23 cellular contexts compared by ENCODE assay signal in genomic region chr18:49745051-49746014, GRCh38.
A peak's percentile ranks its signal among the peaks of the same experiment; 100 is the strongest.
DNase-seq lines count a peak whose midpoint lies in the region; ATAC-seq, FAIRE-seq and TF ChIP-seq lines count a peak whose summit lies in the region.
"Had no signal": no experiment of that assay in that cellular context is flagged by ENCODE, and none has a peak within 500 bp of the region (broad histone marks: within the 10 kb centered on the region; RNA-seq: fewer than 3 reads in every experiment).

No MANE protein-coding gene starts in this region.

- DNase-seq in DMS 273 (lab: John Stamatoyannopoulos, UW; ENCODE audit: unreplicated experiment): peak; percentile 93
- DNase-seq in NCI-H146 treated with DMSO at 0.1 percent for 48 hours (lab: John Stamatoyannopoulos, UW; ENCODE audit: unreplicated experiment): peak; percentile 77
- peak; percentile 56 for DNase-seq in bronchial epithelial cell (ENCODE audit: low read depth)
- DNase-seq in mesenchymal stem cell: peak; percentile 24
- no peak for DNase-seq in NCI-H1092 (lab: John Stamatoyannopoulos, UW)
- DNase-seq in stimulated activated CD4-positive, alpha-beta T cell treated with anti-CD3 and anti-CD28 coated beads, Interleukin-2, amount 100 ng/mL, for 24 hours: no peak
- DNase-seq in activated naive CD4-positive, alpha-beta T cell treated with Interleukin-2 at 50 U/mL for 16 hours: no peak
- DNase-seq in pancreas: no peak
- DNase-seq: activated CD4-positive, alpha-beta T cell treated with anti-CD3 and anti-CD28 coated beads, Interleukin-2, amount 50 U/mL, for 4 hours; C1 segment of cervical spinal cord; Calu3; central memory CD4-positive, alpha-beta T cell; head of caudate nucleus; IMR-90; kidney glomerular epithelial cell; NCI-H1417 treated with DMSO at 0.1 percent for 48 hours; NCI-H526 treated with DMSO at 0.1 percent for 48 hours; small intestine; stimulated activated CD4-positive, alpha-beta T cell treated with anti-CD3 and anti-CD28 coated beads, Interleukin-1b, Interleukin-23, amount 100 ng/mL, for 48 hours had no signal

- no peak overlapping the region for H2AFZ ChIP-seq in mesenchymal stem cell (ENCODE audit: low read depth, low read length)

- no peaks in the 10 kb centered on the region for H3K79me1 ChIP-seq in mesenchymal stem cell (replicated peaks; ENCODE audit: low read length, poor library complexity, severe bottlenecking)

- no peak for ATAC-seq in pancreas
- ATAC-seq: GM12878, WTC11 had no signal

- intact Hi-C loops in pancreas (cut with DNase I): no loop called here

- H3K4me3 ChIP-seq in bronchial epithelial cell (ENCODE audit: low read depth, low read length): no peak overlapping the region
- H3K4me3 ChIP-seq in mesenchymal stem cell (ENCODE audit: insufficient read depth in 1 of 2, low read depth in 1 of 2, low read length in 2 of 2): peak overlapping the region in 1 of 2 experiments; percentile 21
- no peak overlapping the region for H3K4me3 ChIP-seq in pancreas
- H3K4me3 ChIP-seq: ascending aorta, GM12878, upper lobe of left lung had no signal

- no peak overlapping the region for H3K4ac ChIP-seq in mesenchymal stem cell (ENCODE audit: low read depth in 1 of 2, low read length in 2 of 2)

- H3K23ac ChIP-seq in mesenchymal stem cell (ENCODE audit: low read length in 2 of 2): no peak overlapping the region

- no peak overlapping the region for H3K4me2 ChIP-seq in mesenchymal stem cell (ENCODE audit: low read length, poor library complexity, severe bottlenecking)

- H4K91ac ChIP-seq in mesenchymal stem cell (ENCODE audit: low read length): no peak overlapping the region

- no peak overlapping the region for H2BK120ac ChIP-seq in mesenchymal stem cell (ENCODE audit: low read depth, low read length)

- peak; percentile 85 for FAIRE-seq in bronchial epithelial cell (lab: Jason Lieb, UNC)
- no peak for FAIRE-seq in pancreas (lab: Jason Lieb, UNC)
- FAIRE-seq: GM12878, small intestine had no signal

- H2AK5ac ChIP-seq in mesenchymal stem cell (ENCODE audit: low read length, severe bottlenecking): no peak overlapping the region

- H3K36me3 ChIP-seq in bronchial epithelial cell (ENCODE audit: control insufficient read depth, insufficient read depth, low read length): no peaks in the 10 kb centered on the region
- no peaks in the 10 kb centered on the region for H3K36me3 ChIP-seq in mesenchymal stem cell (ENCODE audit: control insufficient read depth in 1 of 2, insufficient read depth in 2 of 2, low read depth in 1 of 2, low read length in 2 of 2)
- H3K36me3 ChIP-seq in pancreas: no peaks in the 10 kb centered on the region
- H3K36me3 ChIP-seq: ascending aorta, upper lobe of left lung had no signal

- H3K9me3 ChIP-seq in mesenchymal stem cell (ENCODE audit: control insufficient read depth, low read length) (no peaks in the 10 kb centered on the region), pancreas (no peaks in the 10 kb centered on the region)
- H3K9me3 ChIP-seq: ascending aorta, upper lobe of left lung had no signal

- H3K27me3 ChIP-seq in bronchial epithelial cell (ENCODE audit: control insufficient read depth, insufficient read depth, low read length) (no peaks in the 10 kb centered on the region), mesenchymal stem cell (ENCODE audit: control insufficient read depth in 1 of 2, insufficient read depth in 1 of 2, low read length in 2 of 2) (peaks cover 0 to 3% of the 10 kb centered on the region in 2 experiments), pancreas (no peaks in the 10 kb centered on the region)
- H3K27me3 ChIP-seq: ascending aorta, upper lobe of left lung had no signal

- TF ChIP-seq CTCF in bronchial epithelial cell (IDR thresholded peaks at IDR 0.05; ENCODE audit: insufficient read depth, low read length, severe bottlenecking): no peak
- no peak for TF ChIP-seq CTCF in pancreas (IDR thresholded peaks at IDR 0.05)

- no peak overlapping the region for H3K9ac ChIP-seq in mesenchymal stem cell (ENCODE audit: low read length)

- no peak overlapping the region for H3K18ac ChIP-seq in mesenchymal stem cell (ENCODE audit: low read depth in 1 of 2, low read length in 2 of 2)

- H2BK12ac ChIP-seq in mesenchymal stem cell (ENCODE audit: low read length in 2 of 2): no peak overlapping the region

- H3K4me1 ChIP-seq in mesenchymal stem cell (ENCODE audit: control insufficient read depth, insufficient read depth, low read depth, low read length): peaks cover 1% of the 10 kb centered on the region
- no peaks in the 10 kb centered on the region for H3K4me1 ChIP-seq in pancreas
- H3K4me1 ChIP-seq: ascending aorta had no signal

- H3K14ac ChIP-seq in mesenchymal stem cell (ENCODE audit: low read length in 2 of 2): no peak overlapping the region

- H3K27ac ChIP-seq in mesenchymal stem cell (ENCODE audit: low read length, poor library complexity, severe bottlenecking) (no peak overlapping the region), pancreas (no peak overlapping the region)
- H3K27ac ChIP-seq: ascending aorta, upper lobe of left lung had no signal

- 95% methylated on average over 11 of the region's 11 CpGs for WGBS in mesenchymal stem cell
- 85 to 89% methylated on average over 11 of the region's 11 CpGs for WGBS in pancreas, 2 donors

- no peak overlapping the region for H2BK5ac ChIP-seq in mesenchymal stem cell (ENCODE audit: low read depth, low read length, poor library complexity, severe bottlenecking)

- H2BK15ac ChIP-seq in mesenchymal stem cell (ENCODE audit: low read depth, poor library complexity, severe bottlenecking): no peak overlapping the region

- H4K8ac ChIP-seq in mesenchymal stem cell (ENCODE audit: low read length): no peak overlapping the region

Comparison
In these comparisons a context has a peak if more than half of its experiments do, and no peak if none do; other contexts are left out.
1. DNase-seq: peak in DMS 273 (single experiment), NCI-H146 treated with DMSO at 0.1 percent for 48 hours (single experiment), bronchial epithelial cell (single experiment) and mesenchymal stem cell (single experiment); none in NCI-H1092 (single experiment), stimulated activated CD4-positive, alpha-beta T cell treated with anti-CD3 and anti-CD28 coated beads, Interleukin-2, amount 100 ng/mL, for 24 hours (0 of 2), activated naive CD4-positive, alpha-beta T cell treated with Interleukin-2 at 50 U/mL for 16 hours (single experiment) and pancreas (0 of 6).